In genomic region chr1:91569411-91570104, GRCh38 we compare ENCODE assay signal across 8 cellular contexts.
DNase-seq lines count a peak whose midpoint lies in the region; ATAC-seq and TF ChIP-seq lines count a peak whose summit lies in the region.

No MANE protein-coding gene starts in this region.

- no peaks in the 10 kb centered on the region for H3K4me1 ChIP-seq in BE2C

- intact Hi-C loops in CD14-positive monocyte (cut with micrococcal nuclease): no loop called here

- peaks cover 43% of the 10 kb centered on the region for H3K4me1 Mint-ChIP-seq in CD14-positive monocyte
- peaks cover 13% of the 10 kb centered on the region for H3K4me1 Mint-ChIP-seq in endothelial cell (ENCODE audit: unreplicated experiment)
- H3K4me1 Mint-ChIP-seq in nephron progenitor cell: peaks cover 13% of the 10 kb centered on the region

- DNase-seq in CD14-positive monocyte (ENCODE audit: low spot score): peak; percentile 73
- DNase-seq in MV-4-11 (lab: John Stamatoyannopoulos, UW): peak; percentile 41
- no peak for DNase-seq in endothelial cell (ENCODE audit: low spot score)
- no peak for DNase-seq in nephron progenitor cell
- no peak for DNase-seq in BE2C
- no peak for DNase-seq in RPMI8226

- H3K27me3 ChIP-seq in BE2C: no peaks in the 10 kb centered on the region

- ATAC-seq in HG03460 (IDR thresholded peaks at IDR 0.05; ENCODE audit: unreplicated experiment): no peak
- ATAC-seq in GM18861 (IDR thresholded peaks at IDR 0.05; ENCODE audit: unreplicated experiment): no peak

- H3K36me3 Mint-ChIP-seq in CD14-positive monocyte (peaks cover 0 to 2% of the 10 kb centered on the region in 2 donors), endothelial cell (ENCODE audit: low read depth, unreplicated experiment) (peaks cover 5% of the 10 kb centered on the region), nephron progenitor cell (ENCODE audit: low read depth) (no peaks in the 10 kb centered on the region)

- H3K27me3 Mint-ChIP-seq in CD14-positive monocyte (ENCODE audit: low read depth in 3 of 3): peaks cover 18 to 24% (median 19%) of the 10 kb centered on the region in 3 donors
- peaks cover 3% of the 10 kb centered on the region for H3K27me3 Mint-ChIP-seq in endothelial cell (ENCODE audit: unreplicated experiment)
- peaks cover 3% of the 10 kb centered on the region for H3K27me3 Mint-ChIP-seq in nephron progenitor cell (ENCODE audit: low read depth, poor library complexity)

- H3K9me3 Mint-ChIP-seq in CD14-positive monocyte (peaks cover 0 to 8% (median 1%) of the 10 kb centered on the region in 7 donors), endothelial cell (ENCODE audit: unreplicated experiment) (no peaks in the 10 kb centered on the region), nephron progenitor cell (peaks cover 5% of the 10 kb centered on the region)

- H3K27ac Mint-ChIP-seq in CD14-positive monocyte (peak overlapping the region; percentile 47 to 93 (median 89)), endothelial cell (ENCODE audit: unreplicated experiment) (peak overlapping the region; percentile 32), nephron progenitor cell (peak overlapping the region; percentile 38)

- no peak for TF ChIP-seq CTCF in CD14-positive monocyte (IDR thresholded peaks at IDR 0.05)
- TF ChIP-seq CTCF in endothelial cell (IDR thresholded peaks at IDR 0.05; ENCODE audit: unreplicated experiment): no peak
- no peak for TF ChIP-seq CTCF in nephron progenitor cell (IDR thresholded peaks at IDR 0.05)
- TF ChIP-seq CTCF in BE2C (IDR thresholded peaks at IDR 0.05; ENCODE audit: low read depth, low read length): no peak

- H3K4me3 Mint-ChIP-seq in CD14-positive monocyte: peak overlapping the region in 1 of 2 donors; percentile 64
- peak overlapping the region; percentile 6 for H3K4me3 Mint-ChIP-seq in endothelial cell (ENCODE audit: unreplicated experiment)
- no peak overlapping the region for H3K4me3 Mint-ChIP-seq in nephron progenitor cell

- H3K36me3 ChIP-seq in BE2C: no peaks in the 10 kb centered on the region

- H3K4me3 ChIP-seq in BE2C (ENCODE audit: low read depth, low read length): no peak overlapping the region

- H3K9me3 ChIP-seq in BE2C: no peaks in the 10 kb centered on the region

Comparison
In these comparisons a context has a peak if more than half of its experiments do, and no peak if none do; other contexts are left out.
1. DNase-seq: peak in CD14-positive monocyte (single experiment) and MV-4-11 (single experiment); none in endothelial cell (single experiment), nephron progenitor cell (single experiment), BE2C (single experiment) and RPMI8226 (single experiment).
2. H3K27ac Mint-ChIP-seq: peak in every context shown above with its lines; median percentile 89 in CD14-positive monocyte; 38 in nephron progenitor cell; 32 in endothelial cell.